18 cellular contexts compared by ENCODE assay signal in the genomic region with DNA sequence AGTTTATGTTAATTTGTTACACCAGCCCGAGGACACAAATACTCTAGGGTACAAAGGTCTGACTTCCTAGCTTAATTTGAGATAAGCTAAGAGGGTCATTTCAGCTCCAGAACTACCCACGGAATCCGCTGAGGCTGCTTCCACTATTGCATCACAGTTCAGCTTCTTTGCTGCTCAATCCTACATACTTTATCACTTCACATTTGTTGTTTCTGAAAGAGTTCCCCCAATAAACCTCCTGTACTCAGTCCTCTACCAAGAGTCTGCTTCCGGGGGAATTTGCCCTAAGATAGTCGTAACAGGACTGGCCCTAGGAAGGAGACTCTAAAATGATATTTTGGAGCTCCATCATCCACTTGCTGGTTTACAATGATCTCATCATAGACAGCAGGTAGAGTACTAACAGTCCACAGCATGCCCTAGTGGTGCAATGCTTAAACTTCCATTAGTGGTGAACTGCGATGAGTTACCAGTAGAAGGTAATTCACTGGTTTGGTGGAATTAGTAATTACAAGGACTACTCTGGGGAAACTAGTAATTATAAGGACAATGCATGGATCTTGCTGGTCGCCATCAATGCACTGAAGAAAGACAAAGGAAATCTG.
DNase-seq lines count a peak whose midpoint lies in the region; ATAC-seq, FAIRE-seq and TF ChIP-seq lines count a peak whose summit lies in the region.
"Had no signal": no experiment of that assay in that cellular context is flagged by ENCODE, and none has a peak within 500 bp of the region (broad histone marks: within the 10 kb centered on the region; RNA-seq: fewer than 3 reads in every experiment).

No MANE protein-coding gene starts in this region.

- H3K27me3 ChIP-seq in GM23338 (ENCODE audit: insufficient read depth) (no peaks in the 10 kb centered on the region), keratinocyte (ENCODE audit: control insufficient read depth, extremely low read depth, insufficient read depth, low read length) (no peaks in the 10 kb centered on the region)
- H3K27me3 ChIP-seq: colonic mucosa had no signal

- H2AFZ ChIP-seq in GM23338 (no peak overlapping the region), keratinocyte (ENCODE audit: control insufficient read depth, low read length) (no peak overlapping the region)
- H2AFZ ChIP-seq: parathyroid adenoma had no signal

- no peak overlapping the region for H3K27ac Mint-ChIP-seq in GM23338
- H3K27ac Mint-ChIP-seq: activated CD4-positive, alpha-beta memory T cell treated with anti-CD3 and anti-CD28 coated beads for 36 hours; activated naive CD4-positive, alpha-beta T cell treated with anti-CD3 and anti-CD28 coated beads, Interleukin-2, amount 10 ng/mL, durations not matched to agents 7 days and 5 days; CD4-positive, alpha-beta memory T cell had no signal

- DNase-seq in COR-L47 (lab: John Stamatoyannopoulos, UW) (peak; percentile 35), GM23338 (ENCODE audit: low spot score) (peak; percentile 46), RKO (ENCODE audit: low spot score) (peak; percentile 14), keratinocyte (ENCODE audit: low read depth, low spot score) (no peak), COLO829 (ENCODE audit: low spot score) (no peak)
- no peak for DNase-seq in activated CD8-positive, alpha-beta memory T cell treated with anti-CD3 and anti-CD28 coated beads, Interleukin-2, amount 50 U/mL, for 4 hours
- DNase-seq: activated CD4-positive, alpha-beta memory T cell treated with anti-CD3 and anti-CD28 coated beads for 36 hours; activated naive CD4-positive, alpha-beta T cell treated with anti-CD3 and anti-CD28 coated beads, Interleukin-2, amount 10 ng/mL, durations not matched to agents 7 days and 5 days; CD4-positive, alpha-beta memory T cell; colonic mucosa; lower lobe of right lung; NCI-H226; SW 1271 had no signal

- ATAC-seq in GM23338 = peak; percentile 77
- no peak for ATAC-seq in HG02938 (IDR thresholded peaks at IDR 0.05; ENCODE audit: unreplicated experiment)
- no peak for ATAC-seq in GM21526 (IDR thresholded peaks at IDR 0.05; ENCODE audit: low FRiP score, unreplicated experiment)
- ATAC-seq: K562, lower lobe of right lung had no signal

- H3K27ac ChIP-seq in GM23338 (ENCODE audit: low read depth) (no peak overlapping the region), keratinocyte (ENCODE audit: control insufficient read depth, insufficient read depth, low read length) (no peak overlapping the region)
- H3K27ac ChIP-seq: colonic mucosa, lower lobe of right lung, parathyroid adenoma, thoracic aorta had no signal

- H3K9me1 ChIP-seq in keratinocyte (ENCODE audit: control insufficient read depth, extremely low read depth, insufficient read depth, low read length) = no peaks in the 10 kb centered on the region

- H3K9me3 ChIP-seq in keratinocyte (ENCODE audit: control insufficient read depth, low read depth, low read length) = no peaks in the 10 kb centered on the region
- H3K9me3 ChIP-seq: colonic mucosa, lower lobe of right lung, thoracic aorta had no signal

- dilution Hi-C loops in keratinocyte (cut with MboI; ENCODE audit: extremely low pct_ligation_motif_present, low sequenced_read_pairs) = no loop called here

- peaks cover 5% of the 10 kb centered on the region for H3K4me1 Mint-ChIP-seq in GM23338
- H3K4me1 Mint-ChIP-seq: activated naive CD4-positive, alpha-beta T cell treated with anti-CD3 and anti-CD28 coated beads, Interleukin-2, amount 10 ng/mL, durations not matched to agents 7 days and 5 days; CD4-positive, alpha-beta memory T cell had no signal

- no peaks in the 10 kb centered on the region for H3K9me3 Mint-ChIP-seq in GM23338
- H3K9me3 Mint-ChIP-seq: activated CD4-positive, alpha-beta memory T cell treated with anti-CD3 and anti-CD28 coated beads for 36 hours; activated naive CD4-positive, alpha-beta T cell treated with anti-CD3 and anti-CD28 coated beads, Interleukin-2, amount 10 ng/mL, durations not matched to agents 7 days and 5 days had no signal

- no peaks in the 10 kb centered on the region for H3K4me1 ChIP-seq in GM23338 (ENCODE audit: insufficient read depth)
- H3K4me1 ChIP-seq in keratinocyte (ENCODE audit: control insufficient read depth, extremely low read depth, insufficient read depth, low read length) = no peaks in the 10 kb centered on the region
- H3K4me1 ChIP-seq: colonic mucosa, lower lobe of right lung, parathyroid adenoma had no signal

- H3K4me2 ChIP-seq in GM23338 (no peak overlapping the region), keratinocyte (ENCODE audit: control insufficient read depth, extremely low read depth, insufficient read depth, low read depth, low read length) (no peak overlapping the region)

- H3K9me2 ChIP-seq in GM23338 (ENCODE audit: insufficient read depth) = no peaks in the 10 kb centered on the region

- no peak overlapping the region for H3K9ac ChIP-seq in keratinocyte (ENCODE audit: control insufficient read depth, extremely low read depth, insufficient read depth, low read length)
- H3K9ac ChIP-seq: parathyroid adenoma had no signal

- H3K36me3 Mint-ChIP-seq in GM23338 (ENCODE audit: low read depth) = no peaks in the 10 kb centered on the region
- H3K36me3 Mint-ChIP-seq: activated CD4-positive, alpha-beta memory T cell treated with anti-CD3 and anti-CD28 coated beads for 36 hours; activated naive CD4-positive, alpha-beta T cell treated with anti-CD3 and anti-CD28 coated beads, Interleukin-2, amount 10 ng/mL, durations not matched to agents 7 days and 5 days; CD4-positive, alpha-beta memory T cell had no signal

- H3K4me3 Mint-ChIP-seq in GM23338 = no peak overlapping the region
- H3K4me3 Mint-ChIP-seq: activated CD4-positive, alpha-beta memory T cell treated with anti-CD3 and anti-CD28 coated beads for 36 hours; activated naive CD4-positive, alpha-beta T cell treated with anti-CD3 and anti-CD28 coated beads, Interleukin-2, amount 10 ng/mL, durations not matched to agents 7 days and 5 days; CD4-positive, alpha-beta memory T cell had no signal

- no peak for FAIRE-seq in keratinocyte (lab: Jason Lieb, UNC)
- FAIRE-seq: K562 had no signal

- H3K4me3 ChIP-seq in GM23338 = no peak overlapping the region
- H3K4me3 ChIP-seq in keratinocyte (ENCODE audit: control insufficient read depth in 2 of 3, extremely low read depth in 1 of 3, insufficient read depth in 2 of 3, low read depth in 1 of 3, low read length in 3 of 3) = no peak overlapping the region
- H3K4me3 ChIP-seq: colonic mucosa, K562, lower lobe of right lung, thoracic aorta had no signal

- H4K20me1 ChIP-seq in GM23338 (replicated peaks; ENCODE audit: insufficient read depth) = no peaks in the 10 kb centered on the region
- H4K20me1 ChIP-seq in keratinocyte (ENCODE audit: control insufficient read depth, extremely low read depth, insufficient read depth, low read length) = no peaks in the 10 kb centered on the region

- no peaks in the 10 kb centered on the region for H3F3A ChIP-seq in GM23338 (replicated peaks; ENCODE audit: low read depth)

- TF ChIP-seq CTCF in GM23338 (conservative IDR thresholded peaks at IDR 0.05; ENCODE audit: low read depth in 2 of 2) (peak; percentile 57 to 74), keratinocyte (optimal IDR thresholded peaks at IDR 0.05 in 1 of 3, IDR thresholded peaks at IDR 0.05 in 1 of 3, conservative IDR thresholded peaks at IDR 0.05 in 1 of 3; ENCODE audit: extremely low read depth in 1 of 3, insufficient read depth in 2 of 3, low read length in 3 of 3) (peak in 2 of 3 experiments; percentile 9 to 46)

- no peaks in the 10 kb centered on the region for H3K27me3 Mint-ChIP-seq in GM23338 (ENCODE audit: insufficient read depth, low read depth, poor library complexity)
- H3K27me3 Mint-ChIP-seq: activated CD4-positive, alpha-beta memory T cell treated with anti-CD3 and anti-CD28 coated beads for 36 hours; activated naive CD4-positive, alpha-beta T cell treated with anti-CD3 and anti-CD28 coated beads, Interleukin-2, amount 10 ng/mL, durations not matched to agents 7 days and 5 days; CD4-positive, alpha-beta memory T cell had no signal

- H3K36me3 ChIP-seq in GM23338 (ENCODE audit: insufficient read depth) (no peaks in the 10 kb centered on the region), keratinocyte (ENCODE audit: control insufficient read depth in 2 of 2, extremely low read depth in 1 of 2, insufficient read depth in 2 of 2, low read length in 2 of 2) (no peaks in the 10 kb centered on the region)
- H3K36me3 ChIP-seq: colonic mucosa, lower lobe of right lung, thoracic aorta had no signal

- H3K79me2 ChIP-seq in GM23338 (replicated peaks; ENCODE audit: insufficient read depth) (no peaks in the 10 kb centered on the region), keratinocyte (ENCODE audit: control insufficient read depth, insufficient read depth, low read length) (no peaks in the 10 kb centered on the region)
- H3K79me2 ChIP-seq: parathyroid adenoma had no signal

TF ChIP-seq in GM23338, 12 proteins besides CTCF, POLR2A, EP300 and RAD21 (continues in another document):
- TF ChIP-seq ZNF114 (CRISPR knock-in tag; IDR thresholded peaks at IDR 0.05) = no peak
- no peak for TF ChIP-seq STAT1 (IDR thresholded peaks at IDR 0.05; ENCODE audit: unreplicated experiment)
- TF ChIP-seq, protein P1, sequence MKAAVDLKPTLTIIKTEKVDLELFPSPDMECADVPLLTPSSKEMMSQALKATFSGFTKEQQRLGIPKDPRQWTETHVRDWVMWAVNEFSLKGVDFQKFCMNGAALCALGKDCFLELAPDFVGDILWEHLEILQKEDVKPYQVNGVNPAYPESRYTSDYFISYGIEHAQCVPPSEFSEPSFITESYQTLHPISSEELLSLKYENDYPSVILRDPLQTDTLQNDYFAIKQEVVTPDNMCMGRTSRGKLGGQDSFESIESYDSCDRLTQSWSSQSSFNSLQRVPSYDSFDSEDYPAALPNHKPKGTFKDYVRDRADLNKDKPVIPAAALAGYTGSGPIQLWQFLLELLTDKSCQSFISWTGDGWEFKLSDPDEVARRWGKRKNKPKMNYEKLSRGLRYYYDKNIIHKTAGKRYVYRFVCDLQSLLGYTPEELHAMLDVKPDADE (IDR thresholded peaks at IDR 0.05) = no peak
- TF ChIP-seq POLR2AphosphoS5 (IDR thresholded peaks at IDR 0.05; ENCODE audit: low read depth) = no peak
- TF ChIP-seq ZNF331 (CRISPR knock-in tag; IDR thresholded peaks at IDR 0.05; ENCODE audit: low read depth) = no peak
- TF ChIP-seq JUNB (IDR thresholded peaks at IDR 0.05; ENCODE audit: unreplicated experiment) = no peak
- TF ChIP-seq EZH2 (IDR thresholded peaks at IDR 0.05; ENCODE audit: low read depth, unreplicated experiment) = no peak
- TF ChIP-seq NANOG (IDR thresholded peaks at IDR 0.05; ENCODE audit: borderline replicate concordance) = no peak

Comparison
In these comparisons a context has a peak if more than half of its experiments do, and no peak if none do; other contexts are left out.
1. DNase-seq: peak in COR-L47 (single experiment), GM23338 (single experiment) and RKO (single experiment); none in keratinocyte (single experiment), activated CD8-positive, alpha-beta memory T cell treated with anti-CD3 and anti-CD28 coated beads, Interleukin-2, amount 50 U/mL, for 4 hours (single experiment) and COLO829 (single experiment).